ENCODE assay signal across 3 cellular contexts in the genomic region with DNA sequence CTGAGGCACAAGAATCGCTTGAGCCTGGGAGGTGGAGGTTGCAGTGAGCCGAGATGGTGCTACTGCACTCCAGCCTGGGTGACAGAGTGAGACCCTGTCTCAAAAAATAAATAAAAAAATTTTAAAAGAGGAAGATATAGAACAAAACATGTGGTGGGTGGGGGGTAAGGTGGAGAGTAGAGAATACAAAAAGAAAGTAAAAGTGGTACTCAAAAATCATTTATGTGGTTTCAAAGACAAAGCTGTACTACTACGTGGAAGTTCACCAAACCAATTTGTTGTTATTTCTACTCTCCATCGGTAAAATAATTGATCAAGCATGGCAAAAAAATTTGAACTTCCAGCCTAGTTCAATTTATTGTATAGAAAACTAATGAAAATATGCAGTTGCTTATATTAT.
TF ChIP-seq lines count a peak whose summit lies in the region.

No MANE protein-coding gene starts in this region.

TF ChIP-seq in SK-N-SH, 30 proteins besides CTCF, POLR2A, EP300 and RAD21:
- no peak for TF ChIP-seq TCF12 (IDR thresholded peaks at IDR 0.05)
- no peak for TF ChIP-seq JUND (IDR thresholded peaks at IDR 0.05)
- TF ChIP-seq EZH2phosphoT487 (IDR thresholded peaks at IDR 0.05; ENCODE audit: borderline replicate concordance, low read depth), result no peak

TF ChIP-seq in SK-N-SH treated with all-trans-retinoic acid at 6 μM for 48 hours, 23 proteins besides CTCF, POLR2A, EP300 and RAD21:
- no peak for TF ChIP-seq TCF4 (CRISPR knock-in tag; IDR thresholded peaks at IDR 0.05; ENCODE audit: borderline replicate concordance)
- no peak for TF ChIP-seq ZC3H10 (CRISPR knock-in tag; IDR thresholded peaks at IDR 0.05)
- TF ChIP-seq CSDC2 (CRISPR knock-in tag; IDR thresholded peaks at IDR 0.05), result no peak

TF ChIP-seq in GM12878, 131 proteins besides CTCF, POLR2A, EP300 and RAD21:
- TF ChIP-seq DPF2 (IDR thresholded peaks at IDR 0.05) (no peak), MXI1 (IDR thresholded peaks at IDR 0.05; ENCODE audit: low read depth, low read length) (no peak), ETV6 (conservative IDR thresholded peaks at IDR 0.05 in 1 of 2, IDR thresholded peaks at IDR 0.05 in 1 of 2; ENCODE audit: borderline replicate concordance in 1 of 2, low read depth in 1 of 2) (no peak), MEF2A (IDR thresholded peaks at IDR 0.05; ENCODE audit: insufficient read depth, low read depth, low read length) (no peak), HCFC1 (IDR thresholded peaks at IDR 0.05; ENCODE audit: low read length) (no peak), SP1 (IDR thresholded peaks at IDR 0.05; ENCODE audit: low read depth, low read length) (no peak)
